ENCODE assay signal across 1 cellular context in the genomic region with DNA sequence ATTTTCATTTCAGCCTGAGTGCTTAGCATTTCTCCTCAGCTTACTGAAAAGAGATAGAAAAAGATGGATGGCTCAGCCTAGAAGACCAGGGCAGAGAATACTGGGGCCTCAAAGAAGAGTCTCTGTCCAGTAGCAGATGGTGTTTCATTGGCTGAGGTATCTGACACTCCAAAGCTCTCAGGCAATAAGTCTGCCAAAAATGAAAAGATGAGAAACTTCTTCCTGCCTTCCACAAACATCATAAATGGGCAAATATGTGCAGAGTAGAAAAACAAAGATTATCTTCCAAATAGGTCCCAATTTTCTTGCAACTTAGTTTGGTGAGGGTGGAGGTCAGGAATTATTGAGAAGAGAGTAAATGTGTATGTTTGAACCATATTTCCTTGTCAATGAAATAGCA.
TF ChIP-seq lines count a peak whose summit lies in the region.

No MANE protein-coding gene starts in this region.

TF ChIP-seq in HCT116, 20 proteins besides CTCF, POLR2A, EP300 and RAD21 (continued from another document):
- no peak for TF ChIP-seq SRF (IDR thresholded peaks at IDR 0.05; ENCODE audit: low read depth)
- TF ChIP-seq EGR1 (IDR thresholded peaks at IDR 0.05; ENCODE audit: low read depth): no peak
TF ChIP-seq in HCT116: peak in this region for 0.
